Comparison of ENCODE assay signal across 11 cellular contexts in the genomic region with DNA sequence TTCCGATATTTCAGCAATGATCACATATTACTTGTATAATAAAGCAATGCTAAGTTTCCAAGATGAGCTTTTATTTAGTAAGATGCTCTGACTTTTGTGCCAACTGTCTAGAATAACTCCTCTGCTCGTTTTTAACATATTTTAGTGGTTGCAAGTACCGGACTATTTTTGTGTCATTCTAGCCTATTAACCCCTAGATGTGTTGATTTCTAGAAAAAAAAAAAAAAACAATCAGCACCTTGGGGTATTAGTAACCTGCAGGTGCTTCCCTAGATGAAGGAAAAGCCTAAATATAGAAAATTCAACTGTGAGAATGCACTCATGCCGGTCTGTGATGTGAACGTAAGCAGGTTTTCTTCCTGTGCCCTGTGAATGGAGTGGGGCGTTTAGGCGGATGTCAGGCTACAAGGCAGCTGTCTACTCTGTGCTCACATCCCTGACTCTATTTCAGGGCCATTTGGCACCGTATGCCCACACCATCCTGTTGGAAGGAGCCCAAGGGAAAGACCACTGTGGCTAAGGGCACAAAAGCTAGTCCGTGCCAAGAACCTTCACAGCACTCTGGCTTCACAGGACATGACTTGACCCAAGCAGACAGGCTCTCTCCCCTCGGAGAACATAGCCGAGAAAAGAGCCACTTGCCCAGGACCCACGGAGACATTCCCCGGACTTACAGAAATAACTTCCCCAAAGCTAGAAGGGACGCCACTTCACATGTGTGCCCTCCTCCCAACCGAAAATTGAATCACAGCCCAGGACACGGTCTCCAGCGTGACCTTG.
DNase-seq lines count a peak whose midpoint lies in the region; ATAC-seq and TF ChIP-seq lines count a peak whose summit lies in the region.
"Had no signal": no experiment of that assay in that cellular context is flagged by ENCODE, and none has a peak within 500 bp of the region (broad histone marks: within the 10 kb centered on the region; RNA-seq: fewer than 3 reads in every experiment).

No MANE protein-coding gene starts in this region.

- peak overlapping the region; percentile 64 to 88 (median 77) for H3K4me2 ChIP-seq in BLaER1 treated with 17β-estradiol and CSF1 and Interleukin-3, amounts not matched to agents 10 nM and 100 nM

- no peaks in the 10 kb centered on the region for H3K27me3 ChIP-seq in BLaER1 treated with 17β-estradiol and CSF1 and Interleukin-3, amounts not matched to agents 10 nM and 100 nM
- H3K27me3 ChIP-seq in ascending aorta (no peaks in the 10 kb centered on the region), right atrium auricular region (no peaks in the 10 kb centered on the region), gastrocnemius medialis (no peaks in the 10 kb centered on the region)
- H3K27me3 ChIP-seq: esophagus squamous epithelium had no signal

- DNase-seq in ascending aorta (ENCODE audit: low spot score in 2 of 2) = no peak
- DNase-seq in right atrium auricular region (ENCODE audit: low spot score) = no peak
- DNase-seq in gastrocnemius medialis = no peak
- no peak for DNase-seq in activated effector memory CD4-positive, alpha-beta T cell treated with Interleukin-2 at 50 U/mL for 16 hours
- DNase-seq in stimulated activated CD4-positive, alpha-beta T cell treated with anti-CD3 and anti-CD28 coated beads, Interleukin-4, amount 100 ng/mL, for 1 hour = no peak
- DNase-seq: activated CD4-positive, alpha-beta memory T cell treated with anti-CD3 and anti-CD28 coated beads for 36 hours; central memory CD4-positive, alpha-beta T cell; esophagus squamous epithelium had no signal

- no peaks in the 10 kb centered on the region for H4K20me1 ChIP-seq in BLaER1 treated with 17β-estradiol and CSF1 and Interleukin-3, amounts not matched to agents 10 nM and 100 nM

- H3K36me3 ChIP-seq in BLaER1 treated with 17β-estradiol and CSF1 and Interleukin-3, amounts not matched to agents 10 nM and 100 nM = no peaks in the 10 kb centered on the region
- H3K36me3 ChIP-seq in ascending aorta = no peaks in the 10 kb centered on the region
- no peaks in the 10 kb centered on the region for H3K36me3 ChIP-seq in right atrium auricular region
- no peaks in the 10 kb centered on the region for H3K36me3 ChIP-seq in gastrocnemius medialis
- H3K36me3 ChIP-seq: esophagus squamous epithelium had no signal

- peaks cover 0 to 33% (median 27%) of the 10 kb centered on the region in 11 experiments; a peak in 21 of 22 replicates for H3K9me3 ChIP-seq in BLaER1 treated with 17β-estradiol and CSF1 and Interleukin-3, amounts not matched to agents 10 nM and 100 nM (replicated peaks in 1 of 11)
- no peaks in the 10 kb centered on the region for H3K9me3 ChIP-seq in ascending aorta
- no peaks in the 10 kb centered on the region for H3K9me3 ChIP-seq in right atrium auricular region
- H3K9me3 ChIP-seq in gastrocnemius medialis = no peaks in the 10 kb centered on the region
- H3K9me3 ChIP-seq: esophagus squamous epithelium had no signal

- in situ Hi-C loops in gastrocnemius medialis (cut with MboI; ENCODE audit: low sequenced_read_pairs in 4 of 4) = loop anchor here in 3 of 4 donors (10.0 kb wide), 2 partner anchors 162 to 312 kb away; no protein-coding TSS in a partner anchor

- TF ChIP-seq CTCF in ascending aorta (IDR thresholded peaks at IDR 0.05) = no peak
- no peak for TF ChIP-seq CTCF in right atrium auricular region (IDR thresholded peaks at IDR 0.05)
- TF ChIP-seq CTCF in gastrocnemius medialis (IDR thresholded peaks at IDR 0.05 in 4 of 5, conservative IDR thresholded peaks at IDR 0.05 in 1 of 5) = no peak

- peak overlapping the region in 8 of 11 experiments; percentile 1 to 61 (median 34); a peak in 11 of 22 replicates for H3K9ac ChIP-seq in BLaER1 treated with 17β-estradiol and CSF1 and Interleukin-3, amounts not matched to agents 10 nM and 100 nM

- H3K4me1 ChIP-seq in BLaER1 treated with 17β-estradiol and CSF1 and Interleukin-3, amounts not matched to agents 10 nM and 100 nM = peaks cover 24 to 39% (median 35%) of the 10 kb centered on the region in 10 experiments
- H3K4me1 ChIP-seq in ascending aorta = peaks cover 0 to 3% of the 10 kb centered on the region in 2 donors
- peaks cover 0 to 21% of the 10 kb centered on the region in 2 donors for H3K4me1 ChIP-seq in right atrium auricular region
- peaks cover 18 to 19% of the 10 kb centered on the region in 2 donors for H3K4me1 ChIP-seq in gastrocnemius medialis

- H3K4me3 ChIP-seq in BLaER1 treated with 17β-estradiol and CSF1 and Interleukin-3, amounts not matched to agents 10 nM and 100 nM = peak overlapping the region in 4 of 10 experiments; percentile 14 to 27 (median 21); a peak in 4 of 20 replicates
- H3K4me3 ChIP-seq in ascending aorta (peak overlapping the region; percentile 32 to 47), right atrium auricular region (peak overlapping the region in 1 of 2 donors; percentile 3), gastrocnemius medialis (peak overlapping the region; percentile 23 to 48 (median 24))

- intact Hi-C loops in ascending aorta (cut with DNase I) (loop anchor here (2.0 kb wide), 1 partner anchor 60 kb away; no protein-coding TSS in a partner anchor), gastrocnemius medialis (cut with DNase I; ENCODE audit: low total_unique reads) (loop anchor here (2.0 kb wide), 1 partner anchor 162 kb away; no protein-coding TSS in a partner anchor)

- peak overlapping the region in 10 of 11 experiments; percentile 3 to 77 (median 60); a peak in 16 of 22 replicates for H3K27ac ChIP-seq in BLaER1 treated with 17β-estradiol and CSF1 and Interleukin-3, amounts not matched to agents 10 nM and 100 nM
- peak overlapping the region; percentile 52 to 73 for H3K27ac ChIP-seq in ascending aorta
- peak overlapping the region; percentile 64 to 87 for H3K27ac ChIP-seq in right atrium auricular region
- H3K27ac ChIP-seq in gastrocnemius medialis = peak overlapping the region; percentile 31 to 56 (median 48)

- ATAC-seq in gastrocnemius medialis (peak; percentile 39 to 57), HG02610 (IDR thresholded peaks at IDR 0.05; ENCODE audit: unreplicated experiment) (no peak), HG02798 (IDR thresholded peaks at IDR 0.05; ENCODE audit: poor library complexity, unreplicated experiment) (no peak)

- no peak for TF ChIP-seq POLR2A in gastrocnemius medialis (IDR thresholded peaks at IDR 0.05)

Comparison
In these comparisons a context has a peak if more than half of its experiments do, and no peak if none do; other contexts are left out.
1. ATAC-seq: peak in gastrocnemius medialis (2 of 2); none in HG02610 (single experiment) and HG02798 (single experiment).
2. Peak in every context shown above with its lines, with median percentiles within 50 percentile points of each other: H3K27ac ChIP-seq.